In genomic region chr9:89000973-89001916, GRCh38 we compare ENCODE assay signal across 8 cellular contexts. TPM values are rescaled to one million over a fixed set of nuclear protein-coding genes. Genes with fewer than 3 reads are reported as not detected.
DNase-seq lines count a peak whose midpoint lies in the region; ATAC-seq and TF ChIP-seq lines count a peak whose summit lies in the region.

No MANE protein-coding gene starts in this region.

- POLR2A ChIA-PET in RWPE1 (lab: Yijun Ruan, JAX; ENCODE audit: low non-redundant PET): no interaction called here

- ATAC-seq in foreskin keratinocyte: peak; percentile 78

- DNase-seq in GM13976 (ENCODE audit: low spot score) (peak; percentile 84), KBM-7 (peak; percentile 80), RWPE1 (ENCODE audit: low spot score) (peak; percentile 79), foreskin keratinocyte (peak in 1 of 2 donors; percentile 56), occipital lobe (lab: John Stamatoyannopoulos, UW) (peak; percentile 80), superior temporal gyrus (ENCODE audit: extremely low spot score) (peak; percentile 94)
- peak; percentile 40 for DNase-seq in activated T-helper 9 cell treated with anti-CD3 and anti-CD28 coated beads, Interleukin-2, amount 50 U/mL, for 16 hours (ENCODE audit: low read depth)

- TF ChIP-seq CTCF in 22Rv1 (IDR thresholded peaks at IDR 0.05) (peak; percentile 84), GM13976 (IDR thresholded peaks at IDR 0.05; ENCODE audit: borderline replicate concordance, control extremely low read depth, extremely low read depth, insufficient read depth, missing control alignments) (peak; percentile 59), RWPE1 (conservative IDR thresholded peaks at IDR 0.05; ENCODE audit: low read depth) (peak; percentile 75), foreskin keratinocyte (conservative IDR thresholded peaks at IDR 0.05) (peak; percentile 86)

- H3K27me3 ChIP-seq in foreskin keratinocyte: no peaks in the 10 kb centered on the region

- in situ Hi-C loops in GM13976 (cut with MboI; ENCODE audit: low sequenced_read_pairs, unreplicated experiment): loop anchor here (10.0 kb wide), 1 partner anchor 406 kb away; no protein-coding TSS in a partner anchor
- in situ Hi-C loops in KBM-7 (cut with MboI; ENCODE audit: low pct_unique_long_range_greater_than_20kb, low sequenced_read_pairs): no loop called here

- CTCF ChIA-PET in RWPE1 (lab: Yijun Ruan, JAX): interaction anchor here (0.5 to 1.6 kb wide), 27 partner anchors 8 to 1117 kb away, joined by 3 to 9 read pairs (median 4); no protein-coding TSS in a partner anchor

- H3K27ac ChIP-seq in 22Rv1 (no peak overlapping the region), RWPE1 (no peak overlapping the region), foreskin keratinocyte (no peak overlapping the region)

- no peaks in the 10 kb centered on the region for H3K4me1 ChIP-seq in foreskin keratinocyte

RNA-seq across cellular contexts. Expression of gene S1PR3, which starts 10.0 kb away (rescaled TPM):
- total RNA-seq in foreskin keratinocyte: 6.5 and 7.1 TPM in 2 replicates
- 2.5 and 3.1 TPM in 2 replicates for polyA plus RNA-seq in foreskin keratinocyte
- total RNA-seq in occipital lobe: 7.6 TPM
